In the genomic region with DNA sequence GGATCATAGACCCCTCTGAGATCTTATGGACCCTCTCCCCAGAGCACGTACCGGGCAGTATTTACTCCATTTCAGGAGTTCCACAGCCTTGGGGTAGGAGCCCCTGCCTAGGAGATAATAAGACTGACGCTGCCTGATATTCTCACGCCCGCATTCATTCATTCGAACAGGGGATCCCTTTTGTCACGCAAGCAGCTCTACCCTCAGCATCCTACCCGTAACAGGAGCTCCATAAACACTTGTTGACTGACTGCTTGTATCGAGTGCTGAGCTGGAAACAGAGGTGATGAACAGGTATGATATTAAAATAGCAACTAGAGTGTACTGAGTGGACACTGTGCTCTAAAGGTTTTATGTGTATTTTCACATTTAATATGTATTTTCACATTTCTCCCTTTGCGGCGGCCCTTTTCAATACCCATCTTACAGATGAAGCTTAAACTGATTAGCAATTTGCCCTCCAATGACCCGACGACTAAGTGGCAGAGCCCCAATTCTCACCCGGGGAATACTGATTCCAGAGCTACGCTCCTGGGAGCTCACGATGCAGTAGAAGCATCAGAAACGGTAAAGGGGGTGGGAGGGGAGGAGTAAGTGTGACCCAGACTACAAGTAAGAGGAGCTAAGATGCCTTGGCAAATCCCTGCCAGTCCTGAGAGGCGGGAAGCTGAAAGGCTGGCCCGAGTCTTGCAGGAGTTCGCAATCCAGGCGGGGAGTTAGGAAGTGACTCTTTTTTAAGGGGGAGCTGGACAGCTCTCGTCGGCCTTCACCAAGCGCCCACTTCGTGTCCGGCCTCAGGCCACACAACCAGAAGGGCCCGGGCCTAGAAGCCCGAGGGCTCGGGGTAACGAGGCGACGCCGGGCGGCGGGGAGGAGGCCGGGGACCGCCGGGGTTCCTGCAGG, we compare ENCODE assay signal across 8 cellular contexts.
A peak's percentile ranks its signal among the peaks of the same experiment; 100 is the strongest.
DNase-seq lines count a peak whose midpoint lies in the region; ATAC-seq and TF ChIP-seq lines count a peak whose summit lies in the region.

No MANE protein-coding gene starts in this region.

- in situ Hi-C loops in KBM-7 (cut with MboI; ENCODE audit: low pct_unique_long_range_greater_than_20kb, low sequenced_read_pairs), result no loop called here

- DNase-seq in GM06990 (ENCODE audit: extremely low read depth, insufficient read length) (no peak), KBM-7 (peak; percentile 50), T-helper 2 cell (peak in 3 of 5 experiments; percentile 3 to 63 (median 8)), coronary artery (ENCODE audit: low spot score) (no peak)
- DNase-seq in stimulated activated CD4-positive, alpha-beta T cell treated with anti-CD3 and anti-CD28 coated beads, Interleukin-1b, Interleukin-23, amount 100 ng/mL, for 48 hours, result peak; percentile 3

- H3K27ac ChIP-seq in coronary artery (peak overlapping the region; percentile 96 to 98), layer of hippocampus (ENCODE audit: low read depth, low read length) (peak overlapping the region; percentile 96)

- no peaks in the 10 kb centered on the region for H3K36me3 ChIP-seq in GM06990 (ENCODE audit: control insufficient read depth, insufficient read depth, low read length)

- H3K4me3 ChIP-seq in GM06990 (replicated peaks; ENCODE audit: low read depth, low read length), result peak overlapping the region; percentile 93
- peak overlapping the region; percentile 91 for H3K4me3 ChIP-seq in coronary artery

- ATAC-seq in GM21825 (IDR thresholded peaks at IDR 0.05; ENCODE audit: unreplicated experiment) (peak; percentile 9), HG02970 (IDR thresholded peaks at IDR 0.05; ENCODE audit: low FRiP score, unreplicated experiment) (no peak)

- H3K27me3 ChIP-seq in GM06990 (replicated peaks; ENCODE audit: control insufficient read depth, insufficient read depth, low read length) (no peaks in the 10 kb centered on the region), layer of hippocampus (ENCODE audit: control insufficient read depth, insufficient read depth, low read length) (no peaks in the 10 kb centered on the region)

- TF ChIP-seq CTCF in GM06990 (IDR thresholded peaks at IDR 0.05; ENCODE audit: insufficient read depth, low read length, poor library complexity, severe bottlenecking), result no peak
- TF ChIP-seq CTCF in coronary artery (IDR thresholded peaks at IDR 0.05), result no peak

Comparison
In these comparisons a context has a peak if more than half of its experiments do, and no peak if none do; other contexts are left out.
1. DNase-seq: peak in KBM-7 (single experiment), T-helper 2 cell (3 of 5) and stimulated activated CD4-positive, alpha-beta T cell treated with anti-CD3 and anti-CD28 coated beads, Interleukin-1b, Interleukin-23, amount 100 ng/mL, for 48 hours (single experiment); none in GM06990 (single experiment) and coronary artery (single experiment).